15 cellular contexts compared by ENCODE assay signal in the genomic region with DNA sequence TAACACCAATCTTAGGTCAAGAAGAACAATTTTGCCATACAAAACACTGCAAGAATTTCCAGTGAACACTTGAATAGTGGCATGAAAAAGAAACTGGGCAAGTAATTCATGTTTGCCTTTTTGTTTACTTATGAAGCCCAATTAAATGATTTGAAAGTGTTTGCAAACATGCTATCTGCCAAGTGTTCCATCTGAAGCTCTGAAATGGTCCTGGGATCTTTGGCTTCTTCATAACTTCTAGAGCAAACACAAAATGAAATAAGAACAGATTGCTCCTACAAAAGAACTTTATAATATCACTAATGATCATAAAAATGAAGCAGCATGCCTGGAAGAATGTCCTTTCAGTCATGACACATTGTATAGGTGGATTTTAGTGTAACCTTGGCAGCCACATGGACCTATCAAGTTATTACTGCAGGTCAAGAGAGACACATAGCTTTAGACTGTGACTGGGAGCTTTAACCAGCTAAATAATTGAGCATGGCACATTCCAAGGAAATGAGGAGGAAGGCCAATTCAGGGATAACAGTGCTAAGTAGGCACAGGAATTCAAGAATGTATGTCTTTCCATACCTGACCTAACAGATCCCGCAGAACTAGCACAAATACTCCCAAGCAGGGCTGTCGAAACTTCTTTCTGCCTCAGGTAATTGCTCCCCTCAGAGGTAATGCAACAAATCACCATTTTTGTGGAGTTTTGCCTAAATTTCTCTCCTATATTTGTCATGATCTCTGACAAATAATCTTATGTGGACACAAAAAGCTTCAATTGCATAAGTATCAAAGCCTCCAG.
"Had no signal": no experiment of that assay in that cellular context is flagged by ENCODE, and none has a peak within 500 bp of the region (broad histone marks: within the 10 kb centered on the region; RNA-seq: fewer than 3 reads in every experiment).

No MANE protein-coding gene starts in this region.

- H3K27me3 Mint-ChIP-seq: brain; natural killer cell treated with Interleukin-12 subunit alpha and Interleukin-12 subunit beta and Interleukin-15 and Interleukin-18, amount 100 ng/mL, for 72 hours; type B pancreatic cell had no signal

- H3K4me1 Mint-ChIP-seq: T-helper 17 cell had no signal

- H3K4me3 Mint-ChIP-seq: brain; endodermal cell; immature natural killer cell; natural killer cell treated with Interleukin-12 subunit alpha and Interleukin-12 subunit beta and Interleukin-15 and Interleukin-18, amount 100 ng/mL, for 72 hours; T-helper 17 cell; type B pancreatic cell had no signal

- H3K27ac Mint-ChIP-seq: activated T-helper 2 cell treated with anti-CD3 and anti-CD28 coated beads, Interferon-gamma antibody, Interleukin-2, Interleukin-4, amounts not matched to agents 10 μg/mL and 5 μg/mL and 100 μg/mL, durations not matched to agents 14 hours and 24 hours and 36 hours; brain; endodermal cell; immature natural killer cell; natural killer cell treated with Interleukin-12 subunit alpha and Interleukin-12 subunit beta and Interleukin-15 and Interleukin-18, amount 100 ng/mL, for 72 hours; T-helper 17 cell; type B pancreatic cell had no signal

- DNase-seq: activated naive CD4-positive, alpha-beta T cell treated with anti-CD3 and anti-CD28 coated beads, Interleukin-2, amount 50 U/mL, for 16 hours; dermis blood vessel endothelial cell; endodermal cell; immature natural killer cell; left colon; nucleus accumbens; sigmoid colon; stimulated activated CD4-positive, alpha-beta T cell treated with anti-CD3 and anti-CD28 coated beads, Interleukin-12 subunit alpha, Interleukin-12 subunit beta, amount 100 ng/mL, for 4 hours; stimulated activated naive CD4-positive, alpha-beta T cell treated with Interleukin-2 at 50 U/mL for 16 hours; T-helper 17 cell had no signal

- H3K9me3 Mint-ChIP-seq: activated T-helper 2 cell treated with anti-CD3 and anti-CD28 coated beads, Interferon-gamma antibody, Interleukin-2, Interleukin-4, amounts not matched to agents 10 μg/mL and 5 μg/mL and 100 μg/mL, durations not matched to agents 14 hours and 24 hours and 36 hours; brain; endodermal cell; natural killer cell treated with Interleukin-12 subunit alpha and Interleukin-12 subunit beta and Interleukin-15 and Interleukin-18, amount 100 ng/mL, for 72 hours; type B pancreatic cell had no signal

- FAIRE-seq: TTC549 had no signal

- H3K27me3 ChIP-seq: sigmoid colon had no signal

- H3K9me3 ChIP-seq: sigmoid colon had no signal

- H3K36me3 Mint-ChIP-seq: immature natural killer cell; natural killer cell treated with Interleukin-12 subunit alpha and Interleukin-12 subunit beta and Interleukin-15 and Interleukin-18, amount 100 ng/mL, for 72 hours had no signal

- H3K27ac ChIP-seq: sigmoid colon had no signal

- H3K4me1 ChIP-seq: sigmoid colon had no signal

- H3K4me3 ChIP-seq: sigmoid colon had no signal
